In genomic region chr15:66356069-66356358, GRCh38 we compare ENCODE assay signal across 8 cellular contexts. TPM values are rescaled to one million over a fixed set of nuclear protein-coding genes. Genes with fewer than 3 reads are reported as not detected.
DNase-seq lines count a peak whose midpoint lies in the region; ATAC-seq and TF ChIP-seq lines count a peak whose summit lies in the region.

No MANE protein-coding gene starts in this region.

- H3K4me3 Mint-ChIP-seq in CD4-positive, CD25-positive, alpha-beta regulatory T cell: peak overlapping the region; percentile 89 to 100 (median 95)
- H3K4me3 Mint-ChIP-seq in naive thymus-derived CD8-positive, alpha-beta T cell: peak overlapping the region; percentile 94 to 100 (median 98)

- peak overlapping the region; percentile 89 for H3K9ac ChIP-seq in mammary epithelial cell (ENCODE audit: insufficient read depth, low read length)

- peak overlapping the region; percentile 98 for H2AFZ ChIP-seq in mammary epithelial cell (ENCODE audit: low read depth, low read length)

- peak overlapping the region; percentile 80 for H3K4me3 ChIP-seq in CD4-positive, CD25-positive, alpha-beta regulatory T cell (ENCODE audit: low read depth, low read length)
- H3K4me3 ChIP-seq in mammary epithelial cell (replicated peaks in 1 of 3; ENCODE audit: insufficient read depth in 1 of 3, low read depth in 2 of 3, low read length in 3 of 3): peak overlapping the region; percentile 62 to 82 (median 63)

- no peaks in the 10 kb centered on the region for H3K27me3 ChIP-seq in CD4-positive, CD25-positive, alpha-beta regulatory T cell (ENCODE audit: control insufficient read depth, insufficient read depth, low read length)
- H3K27me3 ChIP-seq in mammary epithelial cell (ENCODE audit: insufficient read depth, low read length): no peaks in the 10 kb centered on the region

- H3K27me3 Mint-ChIP-seq in CD4-positive, CD25-positive, alpha-beta regulatory T cell: no peaks in the 10 kb centered on the region
- no peaks in the 10 kb centered on the region for H3K27me3 Mint-ChIP-seq in naive thymus-derived CD8-positive, alpha-beta T cell

- no peaks in the 10 kb centered on the region for H4K20me1 ChIP-seq in mammary epithelial cell (ENCODE audit: insufficient read depth, low read length)

- no peak for TF ChIP-seq CTCF in mammary epithelial cell (conservative IDR thresholded peaks at IDR 0.05 in 1 of 2, IDR thresholded peaks at IDR 0.05 in 1 of 2; ENCODE audit: extremely low read depth in 1 of 2, insufficient read depth in 1 of 2, low read depth in 1 of 2, low read length in 2 of 2)

- H3K27ac Mint-ChIP-seq in CD4-positive, CD25-positive, alpha-beta regulatory T cell: peak overlapping the region; percentile 92 to 98 (median 93)
- peak overlapping the region; percentile 93 to 98 (median 97) for H3K27ac Mint-ChIP-seq in naive thymus-derived CD8-positive, alpha-beta T cell

- peaks cover 12 to 32% (median 19%) of the 10 kb centered on the region in 4 donors for H3K4me1 Mint-ChIP-seq in CD4-positive, CD25-positive, alpha-beta regulatory T cell
- peaks cover 17 to 31% (median 24%) of the 10 kb centered on the region in 4 donors for H3K4me1 Mint-ChIP-seq in naive thymus-derived CD8-positive, alpha-beta T cell

- dilution Hi-C loops in mammary epithelial cell (cut with HindIII; ENCODE audit: low sequenced_read_pairs): no loop called here

- DNase-seq in CD4-positive, CD25-positive, alpha-beta regulatory T cell: no peak
- DNase-seq in mammary epithelial cell: no peak
- DNase-seq in naive thymus-derived CD8-positive, alpha-beta T cell: no peak
- DNase-seq in NCI-H2227 (lab: John Stamatoyannopoulos, UW; ENCODE audit: unreplicated experiment): no peak
- DNase-seq in NCI-H1436 (lab: John Stamatoyannopoulos, UW): no peak

- no peaks in the 10 kb centered on the region for H3K9me3 ChIP-seq in CD4-positive, CD25-positive, alpha-beta regulatory T cell (ENCODE audit: control insufficient read depth in 2 of 2, low read length in 2 of 2)
- no peaks in the 10 kb centered on the region for H3K9me3 ChIP-seq in mammary epithelial cell (replicated peaks; ENCODE audit: insufficient read depth, low read length)

- peak overlapping the region; percentile 81 for H3K4me2 ChIP-seq in mammary epithelial cell (ENCODE audit: insufficient read depth, low read depth, low read length)

- peaks cover 0 to 5% (median 0%) of the 10 kb centered on the region in 7 donors for H3K9me3 Mint-ChIP-seq in CD4-positive, CD25-positive, alpha-beta regulatory T cell
- no peaks in the 10 kb centered on the region for H3K9me3 Mint-ChIP-seq in naive thymus-derived CD8-positive, alpha-beta T cell

- peaks cover 22% of the 10 kb centered on the region for H3K79me2 ChIP-seq in mammary epithelial cell (ENCODE audit: insufficient read depth, low read length)

- peak overlapping the region; percentile 77 for H3K27ac ChIP-seq in CD4-positive, CD25-positive, alpha-beta regulatory T cell (ENCODE audit: insufficient read depth, low read length, poor library complexity, severe bottlenecking)
- H3K27ac ChIP-seq in mammary epithelial cell (ENCODE audit: insufficient read depth, low read depth, low read length): peak overlapping the region; percentile 78

- no peak for ATAC-seq in CD4-positive, CD25-positive, alpha-beta regulatory T cell (ENCODE audit: low read depth in 2 of 2)
- ATAC-seq in HG02852 (IDR thresholded peaks at IDR 0.05; ENCODE audit: unreplicated experiment) (peak; percentile 10), HG03432 (IDR thresholded peaks at IDR 0.05; ENCODE audit: unreplicated experiment) (no peak), GM18867 (IDR thresholded peaks at IDR 0.05; ENCODE audit: unreplicated experiment) (no peak)
- no peak for ATAC-seq in naive thymus-derived CD8-positive, alpha-beta T cell

- peaks cover 7% of the 10 kb centered on the region for H3K4me1 ChIP-seq in CD4-positive, CD25-positive, alpha-beta regulatory T cell (ENCODE audit: control insufficient read depth, insufficient read depth, low read length, poor library complexity, severe bottlenecking)
- H3K4me1 ChIP-seq in mammary epithelial cell (ENCODE audit: insufficient read depth, low read length): peaks cover 9% of the 10 kb centered on the region

- 12% methylated on average over 6 of the region's 12 CpGs for WGBS in mammary epithelial cell (ENCODE audit: low coverage, missing lambda C conversion rate)

- POLR2A ChIA-PET in naive thymus-derived CD8-positive, alpha-beta T cell (lab: Charles Lee): interaction anchor here (0.7 to 2.5 kb wide), 4 partner anchors 30 to 143 kb away, joined by 4 to 13 read pairs (median 6); partner anchors contain the start of genes MAP2K1 and SNAPC5

- BruUV-seq in mammary epithelial cell (replicated peaks; lab: Mats Ljungman, UMichigan): TSS peak; percentile 56

- H3K36me3 Mint-ChIP-seq in CD4-positive, CD25-positive, alpha-beta regulatory T cell: peaks cover 6% of the 10 kb centered on the region
- H3K36me3 Mint-ChIP-seq in naive thymus-derived CD8-positive, alpha-beta T cell: peaks cover 0 to 14% (median 5%) of the 10 kb centered on the region in 3 donors

- no peaks in the 10 kb centered on the region for H3K36me3 ChIP-seq in CD4-positive, CD25-positive, alpha-beta regulatory T cell (ENCODE audit: control insufficient read depth, insufficient read depth, low read length)
- H3K36me3 ChIP-seq in mammary epithelial cell (ENCODE audit: insufficient read depth, low read length): peaks cover 3% of the 10 kb centered on the region

- CTCF ChIA-PET in mammary epithelial cell (lab: Charles Lee; ENCODE audit: low non-redundant PET): no interaction called here

- in situ Hi-C loops in mammary epithelial cell (cut with MboI; ENCODE audit: low sequenced_read_pairs in 2 of 2): loop anchor here in 1 of 2 donors (10.0 kb wide), 1 partner anchor 129 kb away; no protein-coding TSS in a partner anchor

- intact Hi-C loops in mammary epithelial cell (cut with micrococcal nuclease): loop anchor here (1.0 to 5.0 kb wide), 4 partner anchors 31 to 141 kb away; partner anchors contain the start of genes MAP2K1 and SNAPC5

RNA-seq across cellular contexts. Expression of gene TIPIN, which starts 0.5 kb away (rescaled TPM):
- 6.0 TPM for total RNA-seq in CD4-positive, CD25-positive, alpha-beta regulatory T cell
- 10 to 100 TPM in 2 of 4 donors, 1 to 10 TPM in 2; 6.8 to 11.2 (median 9.4) TPM for polyA plus RNA-seq in CD4-positive, CD25-positive, alpha-beta regulatory T cell
- 10 to 100 TPM in 1 of 2 donors, 1 to 10 TPM in 1; 7.7 to 18.1 TPM for total RNA-seq in mammary epithelial cell
- polyA plus RNA-seq in mammary epithelial cell: 8.6 TPM
- 1.3 TPM for polyA minus RNA-seq in mammary epithelial cell
- total RNA-seq in naive thymus-derived CD8-positive, alpha-beta T cell: 10 to 100 TPM; 13.6 to 14.4 TPM
- polyA plus RNA-seq in naive thymus-derived CD8-positive, alpha-beta T cell: 10 to 100 TPM in 2 of 3 donors, 1 to 10 TPM in 1; 9.0 to 12.1 (median 10.3) TPM

RNA-seq across cellular contexts. Expression of gene MAP2K1, which starts 30.7 kb away (rescaled TPM):
- 49.0 TPM for total RNA-seq in CD4-positive, CD25-positive, alpha-beta regulatory T cell
- 10 to 100 TPM; 34.2 to 40.7 (median 37.1) TPM for polyA plus RNA-seq in CD4-positive, CD25-positive, alpha-beta regulatory T cell
- total RNA-seq in mammary epithelial cell: 100 to 1,000 TPM in 1 of 2 donors, 10 to 100 TPM in 1; 29.8 to 104 TPM
- 70.6 TPM for polyA plus RNA-seq in mammary epithelial cell
- 92.7 TPM for polyA minus RNA-seq in mammary epithelial cell
- 10 to 100 TPM; 49.3 to 50.8 TPM for total RNA-seq in naive thymus-derived CD8-positive, alpha-beta T cell
- polyA plus RNA-seq in naive thymus-derived CD8-positive, alpha-beta T cell: 10 to 100 TPM; 34.7 to 41.7 (median 39.3) TPM
